In the genomic region with DNA sequence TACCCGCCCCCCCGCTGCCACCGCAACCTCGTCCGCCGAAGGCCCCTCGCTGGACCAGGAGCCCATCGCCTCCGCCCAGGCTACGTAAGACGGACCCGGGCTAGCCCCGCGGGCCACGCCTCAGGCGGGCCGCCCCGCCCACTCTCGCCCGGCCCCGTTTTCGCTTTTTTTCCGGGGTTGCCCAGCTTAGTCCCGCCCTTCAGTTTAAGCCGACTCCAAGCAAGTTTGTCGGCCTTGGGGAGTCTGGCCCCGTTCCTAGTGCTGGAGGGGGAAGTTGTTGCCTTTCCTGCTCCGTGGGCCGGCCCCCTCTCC, we compare ENCODE assay signal across 8 cellular contexts. TPM values are rescaled to one million over a fixed set of nuclear protein-coding genes. Genes with fewer than 3 reads are reported as not detected.
DNase-seq lines count a peak whose midpoint lies in the region; ATAC-seq, FAIRE-seq and TF ChIP-seq lines count a peak whose summit lies in the region.

No MANE protein-coding gene starts in this region.

- no peak for FAIRE-seq in keratinocyte (lab: Jason Lieb, UNC)

- no peaks in the 10 kb centered on the region for H3K27me3 ChIP-seq in keratinocyte (ENCODE audit: control insufficient read depth, extremely low read depth, insufficient read depth, low read length)

- H2AFZ ChIP-seq in keratinocyte (ENCODE audit: control insufficient read depth, low read length) = peak overlapping the region; percentile 80

- DNase-seq in NCI-H524 (lab: John Stamatoyannopoulos, UW) = peak; percentile 62 to 72
- DNase-seq in NCI-H524 treated with DMSO at 0.1 percent for 48 hours (lab: John Stamatoyannopoulos, UW) = no peak
- peak; percentile 71 for DNase-seq in NCI-H2227 treated with DMSO at 0.1 percent for 48 hours (lab: John Stamatoyannopoulos, UW)
- peak; percentile 55 to 65 (median 58) for DNase-seq in activated CD4-positive, CD25-positive, alpha-beta regulatory T cell (lab: John Stamatoyannopoulos, UW)
- DNase-seq in caudate nucleus (lab: John Stamatoyannopoulos, UW) = peak in 52 of 61 donors; percentile 24 to 82 (median 65)
- DNase-seq in keratinocyte (ENCODE audit: low read depth, low spot score) = peak; percentile 65
- peak; percentile 66 to 69 for DNase-seq in stimulated activated CD4-positive, alpha-beta T cell treated with anti-CD3 and anti-CD28 coated beads, Interleukin-15, amount 100 ng/mL, for 1 hour (ENCODE audit: low read depth in 1 of 2, low spot score in 1 of 2)

- H3K27ac ChIP-seq in caudate nucleus (ENCODE audit: low read depth, low read length) = peak overlapping the region; percentile 97
- peak overlapping the region; percentile 84 for H3K27ac ChIP-seq in keratinocyte (ENCODE audit: control insufficient read depth, insufficient read depth, low read length)

- peak overlapping the region; percentile 78 to 90 (median 82) for H3K4me3 ChIP-seq in keratinocyte (ENCODE audit: control insufficient read depth in 2 of 3, extremely low read depth in 1 of 3, insufficient read depth in 2 of 3, low read depth in 1 of 3, low read length in 3 of 3)

- H3K79me2 ChIP-seq in keratinocyte (ENCODE audit: control insufficient read depth, insufficient read depth, low read length) = peaks cover 16% of the 10 kb centered on the region

- peak overlapping the region; percentile 96 for H3K4me2 ChIP-seq in keratinocyte (ENCODE audit: control insufficient read depth, extremely low read depth, insufficient read depth, low read depth, low read length)

- no peaks in the 10 kb centered on the region for H3K9me3 ChIP-seq in keratinocyte (ENCODE audit: control insufficient read depth, low read depth, low read length)

- ATAC-seq in HG03045 (IDR thresholded peaks at IDR 0.05; ENCODE audit: unreplicated experiment) = peak; percentile 43

- no peaks in the 10 kb centered on the region for H3K9me1 ChIP-seq in keratinocyte (ENCODE audit: control insufficient read depth, extremely low read depth, insufficient read depth, low read length)

- TF ChIP-seq CTCF in keratinocyte (optimal IDR thresholded peaks at IDR 0.05 in 1 of 3, IDR thresholded peaks at IDR 0.05 in 1 of 3, conservative IDR thresholded peaks at IDR 0.05 in 1 of 3; ENCODE audit: extremely low read depth in 1 of 3, insufficient read depth in 2 of 3, low read length in 3 of 3) = no peak

- dilution Hi-C loops in keratinocyte (cut with MboI; ENCODE audit: extremely low pct_ligation_motif_present, low sequenced_read_pairs) = no loop called here

- peaks cover 17% of the 10 kb centered on the region for H3K4me1 ChIP-seq in keratinocyte (ENCODE audit: control insufficient read depth, extremely low read depth, insufficient read depth, low read length)

- peaks cover 15% of the 10 kb centered on the region for H4K20me1 ChIP-seq in keratinocyte (ENCODE audit: control insufficient read depth, extremely low read depth, insufficient read depth, low read length)

- H3K9ac ChIP-seq in keratinocyte (ENCODE audit: control insufficient read depth, extremely low read depth, insufficient read depth, low read length) = peak overlapping the region; percentile 82

- H3K36me3 ChIP-seq in keratinocyte (ENCODE audit: control insufficient read depth in 2 of 2, extremely low read depth in 1 of 2, insufficient read depth in 2 of 2, low read length in 2 of 2) = peaks cover 27 to 38% of the 10 kb centered on the region in 2 experiments

RNA-seq across cellular contexts. Expression of a gene that starts 3.0 kb away (rescaled TPM):
- 32.4 to 40.3 TPM (median 32.8 TPM) in 3 replicates for polyA plus RNA-seq in keratinocyte
- 6.3 TPM for polyA plus RNA-seq in keratinocyte (2011; ENCODE audit: low read depth)
- 30.5 and 36.2 TPM in 2 replicates for polyA plus RNA-seq in keratinocyte (2011; cell fraction: cytosol; rRNA removed)
- polyA plus RNA-seq in keratinocyte (2011; cell fraction: nucleus; rRNA removed) = 61.0 and 78.5 TPM in 2 replicates
- 21.8 and 33.9 TPM in 2 replicates for polyA plus RNA-seq in keratinocyte (2012; ENCODE audit: low replicate concordance)
- polyA minus RNA-seq in keratinocyte = 22.4 to 42.9 TPM (median 29.8 TPM) in 3 replicates
- polyA minus RNA-seq in keratinocyte (2011; cell fraction: cytosol; rRNA and poly(A)+ RNA removed) = 38.6 TPM
- polyA minus RNA-seq in keratinocyte (2011; cell fraction: nucleus; rRNA and poly(A)+ RNA removed) = 20.0 and 22.3 TPM in 2 replicates

RNA-seq across cellular contexts. Expression of a gene that starts 15.0 kb away (rescaled TPM):
- polyA plus RNA-seq in keratinocyte = 669 to 898 TPM (median 821 TPM) in 3 replicates
- 124 TPM for polyA plus RNA-seq in keratinocyte (2011; ENCODE audit: low read depth)
- 608 and 610 TPM in 2 replicates for polyA plus RNA-seq in keratinocyte (2011; cell fraction: cytosol; rRNA removed)
- 923 and 1,085 TPM in 2 replicates for polyA plus RNA-seq in keratinocyte (2011; cell fraction: nucleus; rRNA removed)
- polyA plus RNA-seq in keratinocyte (2012; ENCODE audit: low replicate concordance) = 213 and 963 TPM in 2 replicates
- 315 to 366 TPM (median 363 TPM) in 3 replicates for polyA minus RNA-seq in keratinocyte
- 264 TPM for polyA minus RNA-seq in keratinocyte (2011; cell fraction: cytosol; rRNA and poly(A)+ RNA removed)
- polyA minus RNA-seq in keratinocyte (2011; cell fraction: nucleus; rRNA and poly(A)+ RNA removed) = 237 and 276 TPM in 2 replicates

RNA-seq across cellular contexts. Expression of a gene that starts 22.4 kb away (rescaled TPM):
- polyA plus RNA-seq in keratinocyte = 0.03 to 0.04 TPM in 2 of 3 replicates, not detected in the other
- not detected for polyA plus RNA-seq in keratinocyte (2011; ENCODE audit: low read depth)
- polyA plus RNA-seq in keratinocyte (2011; cell fraction: cytosol; rRNA removed) = 0.03 and 0.05 TPM in 2 replicates
- 0.05 TPM in 1 of 2 replicates, not detected in the other for polyA plus RNA-seq in keratinocyte (2011; cell fraction: nucleus; rRNA removed)
- 0.11 TPM in 1 of 2 replicates, not detected in the other for polyA plus RNA-seq in keratinocyte (2012; ENCODE audit: low replicate concordance)
- 0.06 TPM in 1 of 3 replicates, not detected in the others for polyA minus RNA-seq in keratinocyte
- polyA minus RNA-seq in keratinocyte (2011; cell fraction: cytosol; rRNA and poly(A)+ RNA removed) = not detected
- not detected in 2 replicates for polyA minus RNA-seq in keratinocyte (2011; cell fraction: nucleus; rRNA and poly(A)+ RNA removed)

RNA-seq across cellular contexts. Expression of a gene that starts 46.4 kb away (rescaled TPM):
- polyA plus RNA-seq in keratinocyte = 2.9 to 4.8 TPM (median 3.0 TPM) in 3 replicates
- 1.3 TPM for polyA plus RNA-seq in keratinocyte (2011; ENCODE audit: low read depth)
- polyA plus RNA-seq in keratinocyte (2011; cell fraction: cytosol; rRNA removed) = 1.4 and 1.5 TPM in 2 replicates
- 19.9 and 21.8 TPM in 2 replicates for polyA plus RNA-seq in keratinocyte (2011; cell fraction: nucleus; rRNA removed)
- polyA plus RNA-seq in keratinocyte (2012; ENCODE audit: low replicate concordance) = 1.2 and 1.9 TPM in 2 replicates
- polyA minus RNA-seq in keratinocyte = 4.9 to 6.6 TPM (median 5.9 TPM) in 3 replicates
- 1.9 TPM for polyA minus RNA-seq in keratinocyte (2011; cell fraction: cytosol; rRNA and poly(A)+ RNA removed)
- polyA minus RNA-seq in keratinocyte (2011; cell fraction: nucleus; rRNA and poly(A)+ RNA removed) = 3.4 and 5.6 TPM in 2 replicates

RNA-seq across cellular contexts. Expression of a gene that starts 50.4 kb away (rescaled TPM):
- polyA plus RNA-seq in keratinocyte = 42.1 to 45.3 TPM (median 43.1 TPM) in 3 replicates
- 20.3 TPM for polyA plus RNA-seq in keratinocyte (2011; ENCODE audit: low read depth)
- 14.0 and 15.8 TPM in 2 replicates for polyA plus RNA-seq in keratinocyte (2011; cell fraction: cytosol; rRNA removed)
- 141 and 160 TPM in 2 replicates for polyA plus RNA-seq in keratinocyte (2011; cell fraction: nucleus; rRNA removed)
- polyA plus RNA-seq in keratinocyte (2012; ENCODE audit: low replicate concordance) = 23.4 and 26.4 TPM in 2 replicates
- 26.4 to 66.1 TPM (median 42.9 TPM) in 3 replicates for polyA minus RNA-seq in keratinocyte
- 20.3 TPM for polyA minus RNA-seq in keratinocyte (2011; cell fraction: cytosol; rRNA and poly(A)+ RNA removed)
- 24.1 and 33.3 TPM in 2 replicates for polyA minus RNA-seq in keratinocyte (2011; cell fraction: nucleus; rRNA and poly(A)+ RNA removed)
